In the genomic region with DNA sequence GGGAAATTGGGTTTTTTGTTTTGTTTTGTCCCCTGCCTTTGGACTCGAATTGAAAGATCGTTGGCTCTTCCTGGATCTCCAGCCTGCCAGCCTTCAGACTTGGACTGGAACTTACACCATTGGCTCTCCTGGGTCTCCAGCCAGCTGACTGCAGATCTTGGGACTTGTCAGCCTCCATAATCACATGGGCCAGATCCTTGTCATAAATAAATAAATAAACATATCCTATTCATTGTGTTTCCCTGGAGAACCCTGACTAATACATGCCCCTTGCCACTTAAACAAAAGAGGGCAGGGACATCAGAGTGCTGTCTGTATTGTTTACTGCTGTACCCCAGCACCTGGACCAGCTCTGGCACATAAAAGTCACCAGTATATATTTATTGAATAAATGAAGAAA, we compare ENCODE assay signal across 22 cellular contexts.
A peak's percentile ranks its signal among the peaks of the same experiment; 100 is the strongest.
DNase-seq lines count a peak whose midpoint lies in the region; ATAC-seq, FAIRE-seq and TF ChIP-seq lines count a peak whose summit lies in the region.
"Had no signal": no experiment of that assay in that cellular context is flagged by ENCODE, and none has a peak within 500 bp of the region (broad histone marks: within the 10 kb centered on the region; RNA-seq: fewer than 3 reads in every experiment).

No MANE protein-coding gene starts in this region.

- DNase-seq in M059J (ENCODE audit: low read depth): peak; percentile 49
- DNase-seq in lung microvascular endothelial cell (ENCODE audit: low read depth in 2 of 2): peak; percentile 15 to 78
- no peak for DNase-seq in sigmoid colon
- no peak for DNase-seq in MM.1S
- DNase-seq in RCC 7860 (ENCODE audit: low spot score): no peak
- DNase-seq in left ventricle myocardium superior: no peak
- DNase-seq: BE2C; Caco-2; CD4-positive, alpha-beta T cell; DMS153; MV-4-11; NCI-H1417; NCI-H1930; NCI-H2171 treated with DMSO at 0.1 percent for 48 hours; NCI-H526 treated with DMSO at 0.1 percent for 48 hours; SHP77 treated with DMSO at 0.1 percent for 48 hours; SK-N-SH had no signal

- no peaks in the 10 kb centered on the region for H3K9me3 ChIP-seq in sigmoid colon
- no peaks in the 10 kb centered on the region for H3K9me3 ChIP-seq in MM.1S (replicated peaks; ENCODE audit: insufficient read depth, low read length)
- H3K9me3 ChIP-seq: BE2C, Caco-2, SK-N-SH had no signal

- H3K4me3 ChIP-seq in sigmoid colon: no peak overlapping the region
- no peak overlapping the region for H3K4me3 ChIP-seq in MM.1S (ENCODE audit: low read length)
- H3K4me3 ChIP-seq: K562 had no signal

- H3K4me1 ChIP-seq in sigmoid colon (peaks cover 0 to 78% (median 65%) of the 10 kb centered on the region in 4 donors), MM.1S (ENCODE audit: low read length) (no peaks in the 10 kb centered on the region)
- H3K4me1 ChIP-seq: BE2C, Caco-2 had no signal

- H3K27ac ChIP-seq in C4-2B: peak overlapping the region; percentile 47; the same call in 1 of the 2 replicates
- H3K27ac ChIP-seq in sigmoid colon: peak overlapping the region in 3 of 4 donors; percentile 80 to 87 (median 82)
- no peak overlapping the region for H3K27ac ChIP-seq in MM.1S (ENCODE audit: low read length)

- no peak for TF ChIP-seq POLR2A in sigmoid colon (IDR thresholded peaks at IDR 0.05)

- H3K79me2 ChIP-seq in MM.1S (ENCODE audit: low read length): no peaks in the 10 kb centered on the region

- FAIRE-seq in RCC 7860 (lab: Jason Lieb, UNC): no peak
- FAIRE-seq: A204.1, GM12891, K562 had no signal

- H3F3A ChIP-seq in MM.1S (ENCODE audit: insufficient read depth, low read length): no peaks in the 10 kb centered on the region

- H3K36me3 ChIP-seq in sigmoid colon: no peaks in the 10 kb centered on the region
- no peaks in the 10 kb centered on the region for H3K36me3 ChIP-seq in MM.1S (replicated peaks; ENCODE audit: insufficient read depth, low read length)
- H3K36me3 ChIP-seq: BE2C had no signal

- intact Hi-C loops in sigmoid colon (cut with DNase I) (no loop called here), left ventricle myocardium superior (cut with micrococcal nuclease) (no loop called here)

- H3K9ac ChIP-seq in MM.1S (ENCODE audit: low read length): no peak overlapping the region
- H3K9ac ChIP-seq: SK-N-SH had no signal

- H3K9me2 ChIP-seq in MM.1S (replicated peaks; ENCODE audit: insufficient read depth, low read length): no peaks in the 10 kb centered on the region
- H3K9me2 ChIP-seq: SK-N-SH had no signal

- ATAC-seq in GM18517 (IDR thresholded peaks at IDR 0.05; ENCODE audit: unreplicated experiment) (no peak), left ventricle myocardium superior (no peak)
- ATAC-seq: K562 had no signal

- no peaks in the 10 kb centered on the region for H4K20me1 ChIP-seq in MM.1S (ENCODE audit: insufficient read depth, low read length)

- H3K4me2 ChIP-seq in MM.1S (ENCODE audit: low read depth, low read length): no peak overlapping the region
- H3K4me2 ChIP-seq: SK-N-SH had no signal

- H3K27me3 ChIP-seq in sigmoid colon (no peaks in the 10 kb centered on the region), MM.1S (replicated peaks; ENCODE audit: insufficient read depth, low read length) (no peaks in the 10 kb centered on the region)
- H3K27me3 ChIP-seq: BE2C had no signal

- H2AFZ ChIP-seq in MM.1S (ENCODE audit: low read length): no peak overlapping the region

- WGBS in sigmoid colon, 2 donors: 90 to 93% methylated on average over 2 of the region's 2 CpGs

- TF ChIP-seq CTCF in C4-2B (conservative IDR thresholded peaks at IDR 0.05) (no peak), sigmoid colon (IDR thresholded peaks at IDR 0.05) (no peak), MM.1S (IDR thresholded peaks at IDR 0.05; ENCODE audit: low read length) (no peak)

- TF ChIP-seq EP300 in sigmoid colon (IDR thresholded peaks at IDR 0.05): no peak

Comparison
In these comparisons a context has a peak if more than half of its experiments do, and no peak if none do; other contexts are left out.
1. DNase-seq: peak in M059J (single experiment) and lung microvascular endothelial cell (2 of 2); none in sigmoid colon (single experiment), MM.1S (single experiment), RCC 7860 (single experiment) and left ventricle myocardium superior (single experiment).